Comparison of ENCODE assay signal across 13 cellular contexts in the genomic region with DNA sequence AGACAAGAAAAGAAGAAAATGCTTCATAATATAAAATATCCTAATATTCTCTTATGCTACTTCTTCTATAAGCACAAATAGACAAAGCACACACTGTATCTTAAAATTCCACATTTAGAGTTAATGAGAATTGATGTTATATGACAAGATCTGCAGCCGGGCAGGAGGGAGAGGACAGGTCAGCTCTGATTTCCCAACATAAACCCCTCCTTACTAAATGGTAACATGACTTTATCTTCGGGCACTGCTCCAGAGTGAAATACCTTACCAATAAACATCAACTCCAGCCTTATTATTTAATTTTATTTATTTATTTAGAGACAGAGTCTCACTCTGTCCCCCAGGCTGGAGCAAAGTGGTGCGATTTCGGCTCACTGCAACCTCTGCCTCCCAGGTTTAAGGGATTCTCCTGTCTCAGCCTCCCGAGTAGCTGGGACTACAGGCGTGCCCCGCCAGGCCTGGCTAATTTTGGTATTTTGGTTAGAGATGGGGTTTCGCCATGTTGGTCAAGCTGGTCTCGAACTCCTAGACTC. TPM values are rescaled to one million over a fixed set of nuclear protein-coding genes. Genes with fewer than 3 reads are reported as not detected.
DNase-seq lines count a peak whose midpoint lies in the region; ATAC-seq and TF ChIP-seq lines count a peak whose summit lies in the region.
"Had no signal": no experiment of that assay in that cellular context is flagged by ENCODE, and none has a peak within 500 bp of the region (broad histone marks: within the 10 kb centered on the region; RNA-seq: fewer than 3 reads in every experiment).

No MANE protein-coding gene starts in this region.

- ATAC-seq in psoas muscle (no peak), HG02642 (IDR thresholded peaks at IDR 0.05; ENCODE audit: poor library complexity, unreplicated experiment) (no peak)

- peak overlapping the region; percentile 76 for H3K4me2 ChIP-seq in GM23248 (ENCODE audit: unreplicated experiment)

- peaks cover 34% of the 10 kb centered on the region; the same call in 1 of the 2 replicates for H3F3A ChIP-seq in GM23248 (ENCODE audit: insufficient read depth)

- no peak overlapping the region for H2AFZ ChIP-seq in GM23248

- DNase-seq in GM23248 (no peak), fibroblast of villous mesenchyme (ENCODE audit: low read depth) (no peak), psoas muscle (no peak), glomerular visceral epithelial cell (ENCODE audit: extremely low spot score) (no peak), NCI-H2227 (lab: John Stamatoyannopoulos, UW; ENCODE audit: unreplicated experiment) (no peak), retina (no peak)
- DNase-seq: NCI-H187, SK-N-SH had no signal

- H3K9me2 ChIP-seq in GM23248 (ENCODE audit: insufficient read depth), result no peaks in the 10 kb centered on the region
- H3K9me2 ChIP-seq: SK-N-SH had no signal

- 90 to 92% methylated on average over 9 of the region's 9 CpGs for WGBS in GM23248 (ENCODE audit: low coverage in 1 of 2, low lambda C conversion rate in 2 of 2, missing lambda C conversion rate in 2 of 2), 2 experiments
- WGBS in psoas muscle, 3 donors, result 92 to 95% (median 94%) methylated on average over 9 of the region's 9 CpGs

- in situ Hi-C loops in GM23248 (cut with MboI), result no loop called here

- no peaks in the 10 kb centered on the region for H3K9me3 ChIP-seq in GM23248 (ENCODE audit: low read depth)
- no peaks in the 10 kb centered on the region for H3K9me3 ChIP-seq in psoas muscle
- H3K9me3 ChIP-seq: SK-N-SH had no signal

- no peaks in the 10 kb centered on the region for H3K36me3 ChIP-seq in GM23248 (ENCODE audit: low read depth)
- H3K36me3 ChIP-seq in psoas muscle (ENCODE audit: insufficient read depth in 1 of 2, low read depth in 1 of 2), result no peaks in the 10 kb centered on the region

- intact Hi-C loops in psoas muscle (cut with DNase I), result loop anchor here (5.0 to 10.0 kb wide), 3 partner anchors 143 to 207 kb away; partner anchors contain the start of genes CNDP2 (in 2 of the 2), FBXO15 (in 2 of the 2) and TIMM21 (in 2 of the 2)

- no peak for TF ChIP-seq CTCF in VCaP (conservative IDR thresholded peaks at IDR 0.05)
- TF ChIP-seq CTCF in fibroblast of villous mesenchyme (IDR thresholded peaks at IDR 0.05; ENCODE audit: insufficient read depth, low read depth, low read length), result no peak
- TF ChIP-seq CTCF in psoas muscle (IDR thresholded peaks at IDR 0.05), result no peak

- no peak overlapping the region for H3K9ac ChIP-seq in GM23248
- H3K9ac ChIP-seq: SK-N-SH had no signal

- H4K20me1 ChIP-seq in GM23248 (ENCODE audit: insufficient read depth), result no peaks in the 10 kb centered on the region

- H3K79me2 ChIP-seq in GM23248 (ENCODE audit: insufficient read depth), result no peaks in the 10 kb centered on the region

- H3K4me1 ChIP-seq in GM23248 (ENCODE audit: insufficient read depth) (peaks cover 27% of the 10 kb centered on the region), psoas muscle (peaks cover 4% of the 10 kb centered on the region)

- H3K27me3 ChIP-seq in GM23248 (replicated peaks; ENCODE audit: insufficient read depth) (no peaks in the 10 kb centered on the region), psoas muscle (ENCODE audit: insufficient read depth in 3 of 3, low read length in 2 of 3) (no peaks in the 10 kb centered on the region)

- H3K27ac ChIP-seq in GM23248 (no peak overlapping the region), VCaP (peak overlapping the region; percentile 99), psoas muscle (peak overlapping the region; percentile 16)

- H3K4me3 ChIP-seq in GM23248 (no peak overlapping the region), fibroblast of villous mesenchyme (ENCODE audit: low read depth, low read length) (peak overlapping the region; percentile 98), psoas muscle (no peak overlapping the region)

RNA-seq across cellular contexts. Expression of gene CYB5A, which starts 1.8 kb away (rescaled TPM):
- total RNA-seq in GM23248 (2014; rRNA removed; shearing (Covaris generic)), result 21.5 and 55.0 TPM in 2 replicates
- polyA plus RNA-seq in GM23248 (2016; fragmentation: Nextera tagmentation; extraction: Ambion mirVana), result 114 and 117 TPM in 2 replicates
- total RNA-seq in fibroblast of villous mesenchyme, result 35.4 and 114 TPM in 2 replicates
- 10 to 100 TPM; 13.4 to 27.1 (median 22.1) TPM for total RNA-seq in psoas muscle
- polyA plus RNA-seq in psoas muscle, result 10 to 100 TPM; 27.0 to 35.6 (median 27.2) TPM

RNA-seq across cellular contexts. Expression of gene C18orf63, which starts 25.6 kb away (rescaled TPM):
- total RNA-seq in GM23248 (2014; rRNA removed; shearing (Covaris generic)), result not detected in 2 replicates
- polyA plus RNA-seq in GM23248 (2016; fragmentation: Nextera tagmentation; extraction: Ambion mirVana), result not detected in 2 replicates
- not detected in 2 replicates for total RNA-seq in fibroblast of villous mesenchyme
- not detected for total RNA-seq in psoas muscle
- not detected for polyA plus RNA-seq in psoas muscle
- total RNA-seq: glomerular endothelial cell, lung microvascular endothelial cell, temporal lobe had no signal
- polyA plus RNA-seq: SK-N-SH had no signal
